Comparison of ENCODE assay signal across 9 cellular contexts in the genomic region with DNA sequence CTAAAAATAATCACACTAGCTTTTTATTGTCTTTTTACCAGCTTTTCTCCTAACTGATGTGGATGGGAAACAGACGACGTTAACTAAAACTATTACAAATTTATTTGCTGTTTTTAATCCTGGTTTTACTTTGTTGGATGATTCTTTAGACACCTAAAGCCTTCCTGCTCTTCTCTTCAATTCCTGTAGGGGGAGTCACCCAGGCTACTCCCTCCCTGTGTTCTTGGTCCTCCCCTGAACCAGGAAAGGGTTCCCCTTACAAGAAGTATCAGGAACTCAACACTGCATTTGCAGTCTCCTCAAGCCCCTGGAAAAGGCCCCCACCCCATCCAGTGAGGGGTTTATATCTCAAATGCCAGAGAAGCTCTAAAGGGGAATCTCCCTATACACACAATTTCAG.
DNase-seq lines count a peak whose midpoint lies in the region; ATAC-seq and TF ChIP-seq lines count a peak whose summit lies in the region.
"Had no signal": no experiment of that assay in that cellular context is flagged by ENCODE, and none has a peak within 500 bp of the region (broad histone marks: within the 10 kb centered on the region; RNA-seq: fewer than 3 reads in every experiment).

No MANE protein-coding gene starts in this region.

- H3K4me3 ChIP-seq in kidney epithelial cell (ENCODE audit: low read depth, low read length), result no peak overlapping the region

- CTCF ChIA-PET in HEK293T (lab: Yijun Ruan, JAX), result no interaction called here

- no peaks in the 10 kb centered on the region for H3K36me3 Mint-ChIP-seq in CD14-positive monocyte

- no peaks in the 10 kb centered on the region for H3K4me1 Mint-ChIP-seq in CD14-positive monocyte

- no peak for ATAC-seq in GM19395 (IDR thresholded peaks at IDR 0.05; ENCODE audit: unreplicated experiment)
- ATAC-seq in HG02623 (IDR thresholded peaks at IDR 0.05; ENCODE audit: unreplicated experiment), result no peak

- H3K27ac Mint-ChIP-seq in CD14-positive monocyte, result no peak overlapping the region

- no peak overlapping the region for H3K27ac ChIP-seq in VCaP

- H3K4me3 Mint-ChIP-seq in CD14-positive monocyte, result no peak overlapping the region

- peak; percentile 56 for TF ChIP-seq CTCF in CD14-positive monocyte (IDR thresholded peaks at IDR 0.05)
- peak; percentile 29; the same call in 1 of the 2 replicates for TF ChIP-seq CTCF in VCaP (conservative IDR thresholded peaks at IDR 0.05)
- TF ChIP-seq CTCF in kidney epithelial cell (IDR thresholded peaks at IDR 0.05; ENCODE audit: insufficient read depth, low read length, poor library complexity, severe bottlenecking), result peak; percentile 61

- DNase-seq in CD14-positive monocyte (ENCODE audit: low spot score) (no peak), HEK293T (ENCODE audit: extremely low spot score) (peak; percentile 22), kidney epithelial cell (ENCODE audit: low read depth) (no peak), activated T-cell treated with anti-CD3 and anti-CD28 coated beads for 4 hours (no peak), SK-N-DZ (ENCODE audit: low spot score) (no peak)
- DNase-seq: hypothalamus had no signal

- intact Hi-C loops in CD14-positive monocyte (cut with micrococcal nuclease), result no loop called here

- H3K9me3 Mint-ChIP-seq in CD14-positive monocyte, result peaks cover 14 to 24% (median 17%) of the 10 kb centered on the region in 7 donors

- H3K27me3 ChIP-seq in kidney epithelial cell (ENCODE audit: control insufficient read depth, insufficient read depth, low read length), result no peaks in the 10 kb centered on the region

- POLR2A ChIA-PET in HEK293T (lab: Yijun Ruan, JAX), result no interaction called here

- H3K27me3 Mint-ChIP-seq in CD14-positive monocyte (ENCODE audit: low read depth in 3 of 3), result peaks cover 0 to 1% (median 0%) of the 10 kb centered on the region in 3 donors

- H3K36me3 ChIP-seq in kidney epithelial cell (ENCODE audit: control insufficient read depth, insufficient read depth, low read length), result no peaks in the 10 kb centered on the region

TF ChIP-seq in HEK293T, 16 proteins besides CTCF, POLR2A, EP300 and RAD21:
- TF ChIP-seq FOXK2 (IDR thresholded peaks at IDR 0.05), result no peak
- no peak for TF ChIP-seq ARNT (IDR thresholded peaks at IDR 0.05)
- TF ChIP-seq ELF4 (IDR thresholded peaks at IDR 0.05), result no peak
- TF ChIP-seq BHLHE40 (IDR thresholded peaks at IDR 0.05; ENCODE audit: borderline replicate concordance), result no peak
- no peak for TF ChIP-seq NFRKB (IDR thresholded peaks at IDR 0.05)
